Comparison of ENCODE assay signal across 24 cellular contexts in genomic region chr4:185068837-185069236, GRCh38. TPM values are rescaled to one million over a fixed set of nuclear protein-coding genes. Genes with fewer than 3 reads are reported as not detected.
"Had no signal": no experiment of that assay in that cellular context is flagged by ENCODE, and none has a peak within 500 bp of the region (broad histone marks: within the 10 kb centered on the region; RNA-seq: fewer than 3 reads in every experiment).

No MANE protein-coding gene starts in this region.

- H3K9me3 Mint-ChIP-seq: activated CD4-positive, alpha-beta T cell treated with anti-CD3 and anti-CD28 coated beads, Interleukin-2, amount 10 ng/mL, durations not matched to agents 24 days and 14 days; activated naive CD4-positive, alpha-beta T cell treated with anti-CD3 and anti-CD28 coated beads, Interleukin-2, amount 10 ng/mL, durations not matched to agents 7 days and 5 days; activated naive CD8-positive, alpha-beta T cell treated with anti-CD3 and anti-CD28 coated beads, Interleukin-2, amount 50 U/mL, for 24 hours; activated T-cell treated with anti-CD3 and anti-CD28 coated beads, Interleukin-2, amount 50 U/mL, for 4 hours; nephron progenitor cell had no signal

- H3K36me3 Mint-ChIP-seq: activated naive CD4-positive, alpha-beta T cell treated with anti-CD3 and anti-CD28 coated beads, Interleukin-2, amount 10 ng/mL, durations not matched to agents 7 days and 5 days had no signal

- H3K4me1 Mint-ChIP-seq: activated CD4-positive, alpha-beta T cell treated with anti-CD3 and anti-CD28 coated beads, Interleukin-2, amount 10 ng/mL, durations not matched to agents 24 days and 14 days; activated naive CD4-positive, alpha-beta T cell treated with anti-CD3 and anti-CD28 coated beads, Interleukin-2, amount 10 ng/mL, durations not matched to agents 7 days and 5 days; activated naive CD8-positive, alpha-beta T cell treated with anti-CD3 and anti-CD28 coated beads, Interleukin-2, amount 50 U/mL, for 24 hours had no signal

- H3K27ac ChIP-seq: brain microvascular endothelial cell, colonic mucosa had no signal

- H3K4me1 ChIP-seq: colonic mucosa had no signal

- H3K9me3 ChIP-seq: colonic mucosa had no signal

- H3K4me3 Mint-ChIP-seq: activated CD4-positive, alpha-beta T cell treated with anti-CD3 and anti-CD28 coated beads, Interleukin-2, amount 10 ng/mL, durations not matched to agents 24 days and 14 days; activated naive CD4-positive, alpha-beta T cell treated with anti-CD3 and anti-CD28 coated beads, Interleukin-2, amount 10 ng/mL, durations not matched to agents 7 days and 5 days; activated naive CD8-positive, alpha-beta T cell treated with anti-CD3 and anti-CD28 coated beads, Interleukin-2, amount 50 U/mL, for 24 hours; activated T-cell treated with anti-CD3 and anti-CD28 coated beads, Interleukin-2, amount 50 U/mL, for 4 hours; nephron progenitor cell had no signal

- ATAC-seq: activated naive CD8-positive, alpha-beta T cell treated with anti-CD3 and anti-CD28 coated beads, Interleukin-2, amount 50 U/mL, for 24 hours; activated T-cell treated with anti-CD3 and anti-CD28 coated beads, Interleukin-2, amount 50 U/mL, for 4 hours had no signal

- DNase-seq: activated CD4-positive, alpha-beta T cell treated with anti-CD3 and anti-CD28 coated beads, Interleukin-2, amount 10 ng/mL, durations not matched to agents 24 days and 14 days; activated CD8-positive, alpha-beta memory T cell treated with anti-CD3 and anti-CD28 coated beads, Interleukin-2, amount 50 U/mL, for 4 hours; activated naive CD4-positive, alpha-beta T cell treated with anti-CD3 and anti-CD28 coated beads, Interleukin-2, amount 10 ng/mL, durations not matched to agents 7 days and 5 days; activated naive CD8-positive, alpha-beta T cell treated with anti-CD3 and anti-CD28 coated beads, Interleukin-2, amount 50 U/mL, for 24 hours; activated T-cell treated with anti-CD3 and anti-CD28 coated beads, Interleukin-2, amount 50 U/mL, for 4 hours; anterior cingulate cortex; brain microvascular endothelial cell; central memory CD4-positive, alpha-beta T cell; colonic mucosa; erythroblast; foreskin melanocyte; glutamatergic neuron; midbrain; nephron progenitor cell; occipital lobe; posterior cingulate gyrus; stimulated activated CD4-positive, alpha-beta T cell treated with anti-CD3 and anti-CD28 coated beads, Interleukin-12 subunit alpha, Interleukin-12 subunit beta, amount 100 ng/mL, for 4 hours; stimulated activated CD4-positive, alpha-beta T cell treated with anti-CD3 and anti-CD28 coated beads, Interleukin-1b, Interleukin-23, amount 100 ng/mL, for 48 hours; stimulated activated CD8-positive, alpha-beta memory T cell treated with anti-CD3 and anti-CD28 coated beads, Interleukin-4, amount 100 ng/mL, for 48 hours; stimulated activated naive CD4-positive, alpha-beta T cell; T-helper 9 cell had no signal

- H3K4me3 ChIP-seq: colonic mucosa, lung had no signal

- H3K27ac Mint-ChIP-seq: activated CD4-positive, alpha-beta T cell treated with anti-CD3 and anti-CD28 coated beads, Interleukin-2, amount 10 ng/mL, durations not matched to agents 24 days and 14 days; activated naive CD4-positive, alpha-beta T cell treated with anti-CD3 and anti-CD28 coated beads, Interleukin-2, amount 10 ng/mL, durations not matched to agents 7 days and 5 days; activated naive CD8-positive, alpha-beta T cell treated with anti-CD3 and anti-CD28 coated beads, Interleukin-2, amount 50 U/mL, for 24 hours; nephron progenitor cell had no signal

RNA-seq across cellular contexts. Expression of gene HELT, which starts 50.5 kb away (rescaled TPM):
- total RNA-seq: activated CD4-positive, alpha-beta T cell treated with anti-CD3 and anti-CD28 coated beads, Interleukin-2, amount 10 ng/mL, durations not matched to agents 24 days and 14 days; activated T-cell treated with anti-CD3 and anti-CD28 coated beads, Interleukin-2, amount 50 U/mL, for 4 hours; colonic mucosa; occipital lobe; renal cortical epithelial cell; ureter had no signal
